In genomic region chr11:64204464-64204989, GRCh38 we compare ENCODE assay signal across 1 cellular context.
TF ChIP-seq lines count a peak whose summit lies in the region.

No MANE protein-coding gene starts in this region.

TF ChIP-seq in H1, 55 proteins besides CTCF, POLR2A, EP300 and RAD21:
- TF ChIP-seq SUZ12 (IDR thresholded peaks at IDR 0.05; ENCODE audit: low read length) (no peak), CREB1 (IDR thresholded peaks at IDR 0.05) (no peak), POLR2AphosphoS5 (IDR thresholded peaks at IDR 0.05; ENCODE audit: low read depth, low read length) (no peak), BACH1 (IDR thresholded peaks at IDR 0.05; ENCODE audit: low read length) (no peak), KDM5A (IDR thresholded peaks at IDR 0.05; ENCODE audit: low read length) (no peak), PHF8 (conservative IDR thresholded peaks at IDR 0.05; ENCODE audit: low read depth, low read length) (no peak), SIRT6 (IDR thresholded peaks at IDR 0.05; ENCODE audit: low read length) (no peak), NRF1 (IDR thresholded peaks at IDR 0.05; ENCODE audit: low read depth, low read length) (no peak), MAX (IDR thresholded peaks at IDR 0.05) (no peak)
TF ChIP-seq in H1: peak in this region for 0.
